8 cellular contexts compared by ENCODE assay signal in genomic region chr3:132253262-132253878, GRCh38.
DNase-seq lines count a peak whose midpoint lies in the region; ATAC-seq, FAIRE-seq and TF ChIP-seq lines count a peak whose summit lies in the region.

No MANE protein-coding gene starts in this region.

- H3K4me3 ChIP-seq in astrocyte (ENCODE audit: insufficient read depth, low read depth, low read length) (no peak overlapping the region), thoracic aorta (no peak overlapping the region)

- H3K9me3 ChIP-seq in astrocyte (ENCODE audit: insufficient read depth, low read depth, low read length), result no peaks in the 10 kb centered on the region
- H3K9me3 ChIP-seq in thoracic aorta, result no peaks in the 10 kb centered on the region

- H3K36me3 ChIP-seq in astrocyte (ENCODE audit: insufficient read depth, low read length) (no peaks in the 10 kb centered on the region), thoracic aorta (no peaks in the 10 kb centered on the region)

- no peak overlapping the region for H3K27ac ChIP-seq in astrocyte (ENCODE audit: low read depth, low read length)
- H3K27ac ChIP-seq in thoracic aorta, result no peak overlapping the region

- TF ChIP-seq CTCF in astrocyte (IDR thresholded peaks at IDR 0.05; ENCODE audit: insufficient read depth, low read depth, low read length), result peak; percentile 74
- TF ChIP-seq CTCF in thoracic aorta (IDR thresholded peaks at IDR 0.05), result peak; percentile 65

- peaks cover 22% of the 10 kb centered on the region for H3K4me1 Mint-ChIP-seq in astrocyte (ENCODE audit: low read depth, unreplicated experiment)
- H3K4me1 Mint-ChIP-seq in activated naive CD8-positive, alpha-beta T cell treated with anti-CD3 and anti-CD28 coated beads for 36 hours, result no peaks in the 10 kb centered on the region

- ATAC-seq in GM19463 (IDR thresholded peaks at IDR 0.05; ENCODE audit: unreplicated experiment) (peak; percentile 58), thoracic aorta (ENCODE audit: insufficient number of reproducible peaks, low FRiP score, low read depth) (no peak)

- no peak overlapping the region for H2AFZ ChIP-seq in astrocyte (ENCODE audit: low read depth, low read length)

- no peaks in the 10 kb centered on the region for H3K9me3 Mint-ChIP-seq in astrocyte (ENCODE audit: unreplicated experiment)
- no peaks in the 10 kb centered on the region for H3K9me3 Mint-ChIP-seq in activated naive CD8-positive, alpha-beta T cell treated with anti-CD3 and anti-CD28 coated beads for 36 hours

- H3K79me2 ChIP-seq in astrocyte (ENCODE audit: insufficient read depth, low read length), result no peaks in the 10 kb centered on the region

- peak; percentile 69 for FAIRE-seq in astrocyte (lab: Jason Lieb, UNC)

- no peak overlapping the region for H3K4me2 ChIP-seq in astrocyte (ENCODE audit: low read length)

- H4K20me1 ChIP-seq in astrocyte (ENCODE audit: insufficient read depth, low read length), result no peaks in the 10 kb centered on the region

- no peaks in the 10 kb centered on the region for H3K27me3 Mint-ChIP-seq in astrocyte (ENCODE audit: low read depth, unreplicated experiment)
- H3K27me3 Mint-ChIP-seq in activated naive CD8-positive, alpha-beta T cell treated with anti-CD3 and anti-CD28 coated beads for 36 hours, result peaks cover 20% of the 10 kb centered on the region

- H3K4me1 ChIP-seq in astrocyte (ENCODE audit: insufficient read depth, low read length) (peaks cover 7% of the 10 kb centered on the region), thoracic aorta (ENCODE audit: control insufficient read depth in 1 of 2, low read depth in 2 of 2) (no peaks in the 10 kb centered on the region)

- H3K9ac ChIP-seq in astrocyte (ENCODE audit: low read length), result no peak overlapping the region

- H3K27ac Mint-ChIP-seq in astrocyte (ENCODE audit: unreplicated experiment), result peak overlapping the region; percentile 62
- H3K27ac Mint-ChIP-seq in activated naive CD8-positive, alpha-beta T cell treated with anti-CD3 and anti-CD28 coated beads for 36 hours, result no peak overlapping the region

- DNase-seq in DMS153 (lab: John Stamatoyannopoulos, UW) (peak; percentile 7), NCI-H2081 treated with DMSO at 0.1 percent for 48 hours (lab: John Stamatoyannopoulos, UW) (peak; percentile 21), astrocyte (ENCODE audit: low read depth) (peak; percentile 42), inferior parietal cortex (ENCODE audit: extremely low spot score) (peak; percentile 62), thoracic aorta (ENCODE audit: low spot score) (no peak), islet precursor cell (no peak)
- DNase-seq in activated naive CD8-positive, alpha-beta T cell treated with anti-CD3 and anti-CD28 coated beads for 36 hours, result no peak

- no peaks in the 10 kb centered on the region for H3K27me3 ChIP-seq in astrocyte (ENCODE audit: insufficient read depth, low read length)
- no peaks in the 10 kb centered on the region for H3K27me3 ChIP-seq in thoracic aorta (replicated peaks; ENCODE audit: insufficient read depth)

- H3K36me3 Mint-ChIP-seq in astrocyte (ENCODE audit: low read depth, unreplicated experiment), result no peaks in the 10 kb centered on the region
- H3K36me3 Mint-ChIP-seq in activated naive CD8-positive, alpha-beta T cell treated with anti-CD3 and anti-CD28 coated beads for 36 hours, result no peaks in the 10 kb centered on the region

- no peak overlapping the region for H3K4me3 Mint-ChIP-seq in astrocyte (ENCODE audit: unreplicated experiment)
- H3K4me3 Mint-ChIP-seq in activated naive CD8-positive, alpha-beta T cell treated with anti-CD3 and anti-CD28 coated beads for 36 hours, result no peak overlapping the region

Comparison
In these comparisons a context has a peak if more than half of its experiments do, and no peak if none do; other contexts are left out.
1. DNase-seq: peak in DMS153 (single experiment), NCI-H2081 treated with DMSO at 0.1 percent for 48 hours (single experiment), astrocyte (single experiment) and inferior parietal cortex (single experiment); none in thoracic aorta (single experiment), activated naive CD8-positive, alpha-beta T cell treated with anti-CD3 and anti-CD28 coated beads for 36 hours (single experiment) and islet precursor cell (single experiment).